23 cellular contexts compared by ENCODE assay signal in genomic region chr4:67533112-67533511, GRCh38. TPM values are rescaled to one million over a fixed set of nuclear protein-coding genes. Genes with fewer than 3 reads are reported as not detected.
DNase-seq lines count a peak whose midpoint lies in the region; ATAC-seq, FAIRE-seq and TF ChIP-seq lines count a peak whose summit lies in the region.
"Had no signal": no experiment of that assay in that cellular context is flagged by ENCODE, and none has a peak within 500 bp of the region (broad histone marks: within the 10 kb centered on the region; RNA-seq: fewer than 3 reads in every experiment).

No MANE protein-coding gene starts in this region.

- no peak overlapping the region for H3K9ac ChIP-seq in BLaER1
- no peak overlapping the region for H3K9ac ChIP-seq in K562 (ENCODE audit: insufficient read depth in 1 of 2, low read depth in 2 of 2, low read length in 2 of 2)
- H3K9ac ChIP-seq in mesendoderm (ENCODE audit: low read length): no peak overlapping the region

- no peak overlapping the region for H2AK5ac ChIP-seq in mesendoderm (ENCODE audit: low read length)

- H3K4me2 ChIP-seq in BLaER1: no peak overlapping the region
- H3K4me2 ChIP-seq in K562 (ENCODE audit: insufficient read depth, low read length): no peak overlapping the region
- no peak overlapping the region for H3K4me2 ChIP-seq in mesendoderm (ENCODE audit: low read length)
- H3K4me2 ChIP-seq: A549, GM23338 had no signal

- peaks cover 89% of the 10 kb centered on the region for H3K36me3 ChIP-seq in BLaER1
- peaks cover 82% of the 10 kb centered on the region for H3K36me3 ChIP-seq in K562 (ENCODE audit: control insufficient read depth, insufficient read depth, low read length)
- H3K36me3 ChIP-seq in mesendoderm (ENCODE audit: control insufficient read depth, insufficient read depth, low read length): peaks cover 5% of the 10 kb centered on the region

- FAIRE-seq in K562 (lab: Jason Lieb, UNC): no peak
- FAIRE-seq: A549, H54 had no signal

- no peak overlapping the region for H3K27ac ChIP-seq in BLaER1
- no peak overlapping the region for H3K27ac ChIP-seq in K562 (ENCODE audit: extremely low read depth, low read depth, low read length)
- no peak overlapping the region for H3K27ac ChIP-seq in mesendoderm (ENCODE audit: low read depth, low read length)
- H3K27ac ChIP-seq: 22Rv1, A549, HL-60 had no signal

- no peak overlapping the region for H2BK5ac ChIP-seq in mesendoderm (ENCODE audit: low read length)

- POLR2A ChIA-PET in K562 (lab: Yijun Ruan, JAX): no interaction called here

- H3K79me2 ChIP-seq in K562 (ENCODE audit: control insufficient read depth, insufficient read depth, low read length) (peaks cover 30% of the 10 kb centered on the region), mesendoderm (ENCODE audit: control insufficient read depth, insufficient read depth, low read length) (no peaks in the 10 kb centered on the region)

- H3K4ac ChIP-seq in mesendoderm (ENCODE audit: low read depth, low read length): no peak overlapping the region

- H3K4me3 ChIP-seq in BLaER1 (0 out of 2 replicates have a peak overlapping the region, but pooled peaks have one; percentile 22), K562 (no peak overlapping the region), mesendoderm (ENCODE audit: low read length) (no peak overlapping the region)
- H3K4me3 ChIP-seq: A549, GM23338 had no signal

- no peak overlapping the region for H2BK120ac ChIP-seq in mesendoderm (ENCODE audit: low read depth, low read length)

- no peak overlapping the region for H3K56ac ChIP-seq in mesendoderm (ENCODE audit: low read length)

- H3K9me1 ChIP-seq in K562 (ENCODE audit: control insufficient read depth, insufficient read depth, low read length): no peaks in the 10 kb centered on the region

- H4K20me1 ChIP-seq in BLaER1 (peaks cover 8% of the 10 kb centered on the region; the same call in 1 of the 2 replicates), K562 (replicated peaks; ENCODE audit: control insufficient read depth, insufficient read depth, low read length) (no peaks in the 10 kb centered on the region)

- H2BK15ac ChIP-seq in mesendoderm (replicated peaks; ENCODE audit: low read depth): no peak overlapping the region

- no peak for TF ChIP-seq POLR2A in K562 (conservative IDR thresholded peaks at IDR 0.05)

- H2AFZ ChIP-seq in K562 (ENCODE audit: low read depth, low read length): no peak overlapping the region
- H2AFZ ChIP-seq: GM23338 had no signal

- intact Hi-C loops in K562 (cut with micrococcal nuclease): no loop called here

- DNase-seq in MV-4-11 (lab: John Stamatoyannopoulos, UW): peak; percentile 4
- DNase-seq in K562 (ENCODE audit: extremely low read depth in 1 of 4, low spot score in 3 of 4): no peak
- peak; percentile 0 for DNase-seq in mesendoderm
- DNase-seq in GM13976 (ENCODE audit: low spot score): no peak
- DNase-seq in NCI-H82 treated with DMSO at 0.1 percent for 48 hours (lab: John Stamatoyannopoulos, UW; ENCODE audit: unreplicated experiment): no peak
- DNase-seq in left lobe of liver (ENCODE audit: low spot score): no peak
- DNase-seq: AML-193; CD4-positive, alpha-beta memory T cell; DMS153; DMS79 treated with DMSO at 0.1 percent for 48 hours; GF-D8; HCEC 1CT; HFFc6; Karpas-422; KBM-7 had no signal

- H3K4me1 ChIP-seq in BLaER1 (peaks cover 4% of the 10 kb centered on the region; the same call in 1 of the 2 replicates), K562 (replicated peaks in 1 of 2; ENCODE audit: control insufficient read depth in 2 of 2, insufficient read depth in 2 of 2, low read length in 2 of 2) (no peaks in the 10 kb centered on the region), mesendoderm (ENCODE audit: control insufficient read depth, low read depth, low read length) (no peaks in the 10 kb centered on the region)
- H3K4me1 ChIP-seq: A549 had no signal

- ATAC-seq in K562 (no peak), left lobe of liver (no peak)
- ATAC-seq: A549, GM23338 had no signal

- in situ Hi-C loops in K562 (cut with MboI): no loop called here
- in situ Hi-C loops in GM13976 (cut with MboI; ENCODE audit: low sequenced_read_pairs, unreplicated experiment): loop anchor here (25.0 kb wide), 1 partner anchor 379 kb away; no protein-coding TSS in a partner anchor

- H3K18ac ChIP-seq in mesendoderm (ENCODE audit: low read length): no peak overlapping the region

- peaks cover 27% of the 10 kb centered on the region for H3K9me3 ChIP-seq in BLaER1
- peaks cover 11% of the 10 kb centered on the region for H3K9me3 ChIP-seq in K562 (replicated peaks; ENCODE audit: control insufficient read depth, insufficient read depth, low read depth, low read length)
- H3K9me3 ChIP-seq: A549 had no signal

- H4K5ac ChIP-seq in mesendoderm (ENCODE audit: low read length): no peak overlapping the region

- TF ChIP-seq RAD21 in K562 (CRISPR knock-in tag; conservative IDR thresholded peaks at IDR 0.05 in 1 of 2, IDR thresholded peaks at IDR 0.05 in 1 of 2): no peak

- peaks cover 2% of the 10 kb centered on the region for H3K79me1 ChIP-seq in mesendoderm (ENCODE audit: low read length)

- H3K23ac ChIP-seq in mesendoderm (ENCODE audit: low read length): no peak overlapping the region

- TF ChIP-seq EP300 in K562 (IDR thresholded peaks at IDR 0.05; ENCODE audit: low read length): no peak

- no TSS peak for BruUV-seq in K562 (replicated peaks; lab: Mats Ljungman, UMichigan)

- no peak for TF ChIP-seq CTCF in K562 (IDR thresholded peaks at IDR 0.05 in 2 of 3, conservative IDR thresholded peaks at IDR 0.05 in 1 of 3; ENCODE audit: insufficient read depth in 2 of 3, low read depth in 1 of 3, low read length in 3 of 3)
- no peak for TF ChIP-seq CTCF in GM13976 (IDR thresholded peaks at IDR 0.05; ENCODE audit: borderline replicate concordance, control extremely low read depth, extremely low read depth, insufficient read depth, missing control alignments)

- H3K27me3 ChIP-seq in BLaER1 (no peaks in the 10 kb centered on the region), K562 (ENCODE audit: control insufficient read depth in 2 of 2, insufficient read depth in 2 of 2, low read length in 2 of 2) (no peaks in the 10 kb centered on the region), mesendoderm (ENCODE audit: insufficient read depth, low read length, poor library complexity) (no peaks in the 10 kb centered on the region)

- no peak overlapping the region for H4K8ac ChIP-seq in mesendoderm (ENCODE audit: low read depth, low read length)

- 90% methylated on average over 3 of the region's 3 CpGs for WGBS in K562 (ENCODE audit: insufficient coverage, low coverage, missing lambda C conversion rate)
- no CpG with 5 or more reads among the region's 3 CpGs for WGBS in mesendoderm (ENCODE audit: extremely low coverage, insufficient coverage, low lambda C conversion rate)

- CTCF ChIA-PET in K562 (lab: Yijun Ruan, JAX; ENCODE audit: low intra/inter-chr PET ratio): no interaction called here

TF ChIP-seq in K562, 482 proteins besides CTCF, POLR2A, EP300 and RAD21 (continues in another document):
- TF ChIP-seq SMAD1 (IDR thresholded peaks at IDR 0.05; ENCODE audit: low read depth, low read length, partially characterized antibody) (no peak), ZNF766 (CRISPR knock-in tag; conservative IDR thresholded peaks at IDR 0.05) (peak; percentile 84), CBX3 (IDR thresholded peaks at IDR 0.05; ENCODE audit: borderline replicate concordance in 1 of 2, low read length in 2 of 2) (peak in 1 of 2 experiments; percentile 82; a peak in 2 of 3 replicates), U2AF2 (optimal IDR thresholded peaks at IDR 0.05; ENCODE audit: low read depth, low read length) (no peak)

RNA-seq across cellular contexts. Expression of gene CENPC, which starts 12.2 kb away (rescaled TPM):
- 47.0 and 259 TPM in 2 replicates for total RNA-seq in K562 (2011; cell fraction: chromatin; rRNA removed; ENCODE audit: low replicate concordance)
- 24.8 and 32.0 TPM in 2 replicates for total RNA-seq in K562 (2011; cell fraction: nucleolus; rRNA removed)
- total RNA-seq in K562 (2011; cell fraction: nucleoplasm; rRNA removed): 83.2 and 129 TPM in 2 replicates
- total RNA-seq in K562 (2014; rRNA removed) (21.5 and 31.4 TPM in 2 replicates), K562 (2014; rRNA removed; fragmentation: Illumina TruSeq; extraction: Trizol) (47.7 and 61.7 TPM in 2 replicates), K562 (2015; rRNA removed; fragmentation: Illumina TruSeq; extraction: Trizol) (42.2 and 48.5 TPM in 2 replicates), K562 (2021) (27.9 and 30.5 TPM in 2 replicates), left lobe of liver (7.3 TPM)
- polyA plus RNA-seq in K562 (2011; rRNA removed) (32.5 and 38.6 TPM in 2 replicates), K562 (2014; fragmentation: Illumina TruSeq; extraction: Trizol) (28.0 and 30.8 TPM in 2 replicates), K562 (2014; fragmentation: Nextera tagmentation; extraction: Ambion mirVana) (10 to 100 TPM; 18.1 TPM), K562 (2014; rRNA removed) (19.3 and 28.7 TPM in 2 replicates)
- 3.2 and 7.4 TPM in 2 replicates for polyA plus RNA-seq in K562 (2011; cell fraction: cytosol; rRNA removed)
- polyA plus RNA-seq in K562 (2011; cell fraction: nucleus; rRNA removed): 32.1 and 44.8 TPM in 2 replicates
- 12.1 and 15.3 TPM in 2 replicates for polyA plus RNA-seq in K562 (2012)
- polyA minus RNA-seq in K562 (2011; rRNA and poly(A)+ RNA removed): 61.4 and 85.3 TPM in 2 replicates
- 15.2 and 18.5 TPM in 2 replicates for polyA minus RNA-seq in K562 (2011; cell fraction: cytosol; rRNA and poly(A)+ RNA removed)
- 87.5 and 162 TPM in 2 replicates for polyA minus RNA-seq in K562 (2011; cell fraction: nucleus; rRNA and poly(A)+ RNA removed)
- 10.3 TPM for polyA plus RNA-seq in mesendoderm (2013, experiment 1 of 2)
- polyA plus RNA-seq in mesendoderm (2013, experiment 2 of 2): 10.4 TPM

RNA-seq across cellular contexts. Expression of gene STAP1, which starts 25.4 kb away (rescaled TPM):
- not detected in 2 replicates for total RNA-seq in K562 (2011; cell fraction: chromatin; rRNA removed; ENCODE audit: low replicate concordance)
- total RNA-seq in K562 (2011; cell fraction: nucleolus; rRNA removed): not detected in 2 replicates
- not detected in 2 replicates for total RNA-seq in K562 (2011; cell fraction: nucleoplasm; rRNA removed)
- total RNA-seq in K562 (2014; rRNA removed) (0.50 and 1.2 TPM in 2 replicates), K562 (2014; rRNA removed; fragmentation: Illumina TruSeq; extraction: Trizol) (1.6 and 1.8 TPM in 2 replicates), K562 (2015; rRNA removed; fragmentation: Illumina TruSeq; extraction: Trizol) (5.2 and 5.6 TPM in 2 replicates), K562 (2021) (1.2 and 1.3 TPM in 2 replicates), left lobe of liver (not detected)
- polyA plus RNA-seq in K562 (2011; rRNA removed) (0.50 and 0.53 TPM in 2 replicates), K562 (2014; fragmentation: Illumina TruSeq; extraction: Trizol) (1.4 and 1.6 TPM in 2 replicates), K562 (2014; fragmentation: Nextera tagmentation; extraction: Ambion mirVana) (1 to 10 TPM; 1.9 to 2.0 TPM), K562 (2014; rRNA removed) (1.3 and 1.8 TPM in 2 replicates)
- polyA plus RNA-seq in K562 (2011; cell fraction: cytosol; rRNA removed): 0.07 and 0.16 TPM in 2 replicates
- 0.21 TPM in 1 of 2 replicates, not detected in the other for polyA plus RNA-seq in K562 (2011; cell fraction: nucleus; rRNA removed)
- polyA plus RNA-seq in K562 (2012): 2.8 and 4.9 TPM in 2 replicates
- polyA minus RNA-seq in K562 (2011; rRNA and poly(A)+ RNA removed): 0.25 and 0.72 TPM in 2 replicates
- not detected in 2 replicates for polyA minus RNA-seq in K562 (2011; cell fraction: cytosol; rRNA and poly(A)+ RNA removed)
- not detected in 2 replicates for polyA minus RNA-seq in K562 (2011; cell fraction: nucleus; rRNA and poly(A)+ RNA removed)
- not detected for polyA plus RNA-seq in mesendoderm (2013, experiment 1 of 2)
- not detected for polyA plus RNA-seq in mesendoderm (2013, experiment 2 of 2)
- total RNA-seq: GM23338, HFFc6, HT1080 had no signal
- polyA plus RNA-seq: A549, BJ, GM23338 had no signal

Comparison
In these comparisons a context has a peak if more than half of its experiments do, and no peak if none do; other contexts are left out.
1. DNase-seq: peak in MV-4-11 (single experiment) and mesendoderm (single experiment); none in K562 (0 of 4), GM13976 (single experiment), NCI-H82 treated with DMSO at 0.1 percent for 48 hours (single experiment) and left lobe of liver (single experiment).